21 cellular contexts compared by ENCODE assay signal in the genomic region with DNA sequence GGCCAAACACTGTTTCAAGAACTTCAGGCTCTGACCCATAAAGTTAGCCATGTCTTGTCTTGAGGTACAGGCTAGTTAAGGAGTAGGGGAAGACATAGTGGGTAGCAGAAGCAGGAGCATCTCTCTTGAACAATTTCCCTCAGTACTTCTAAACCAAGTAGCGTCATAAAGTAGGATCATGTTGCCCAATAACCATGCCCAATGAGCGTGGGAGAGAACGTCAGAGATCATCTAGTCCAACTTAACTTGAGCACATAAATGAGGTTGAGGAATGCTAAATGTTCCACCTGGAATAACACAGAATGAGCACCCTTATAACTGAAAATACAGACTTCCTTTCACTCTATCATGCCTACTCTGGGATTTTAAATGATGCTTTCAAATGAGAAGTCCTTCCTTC.
"Had no signal": no experiment of that assay in that cellular context is flagged by ENCODE, and none has a peak within 500 bp of the region (broad histone marks: within the 10 kb centered on the region; RNA-seq: fewer than 3 reads in every experiment).

No MANE protein-coding gene starts in this region.

- FAIRE-seq: HepG2, RCC 7860 had no signal

- H3K27me3 ChIP-seq: SJSA1 had no signal

- H3K4me3 ChIP-seq: SJSA1, SK-N-MC had no signal

- H3K36me3 ChIP-seq: SJSA1 had no signal

- DNase-seq: IMR-90, Karpas-422, KG1, MM.1S, NCI-H1092 treated with DMSO at 0.1 percent for 48 hours, NCI-H1436, NCI-H187, NCI-H2029, NCI-H2081 treated with DMSO at 0.1 percent for 48 hours, NCI-H2171 treated with DMSO at 0.1 percent for 48 hours, NCI-H446 treated with DMSO at 0.1 percent for 48 hours, NCI-H524 treated with DMSO at 0.1 percent for 48 hours, NCI-H69, NCI-H774, Right ventricle myocardium superior, RPMI8226, SIG-M5 had no signal

- H3K4me1 ChIP-seq: SJSA1 had no signal

- H3K27ac ChIP-seq: SJSA1, SK-N-MC had no signal

- H3K9me3 ChIP-seq: SJSA1 had no signal

- ATAC-seq: HepG2 had no signal
